Comparison of ENCODE assay signal across 27 cellular contexts in genomic region chr11:132610216-132610615, GRCh38.
DNase-seq lines count a peak whose midpoint lies in the region; ATAC-seq lines count a peak whose summit lies in the region.
"Had no signal": no experiment of that assay in that cellular context is flagged by ENCODE, and none has a peak within 500 bp of the region (broad histone marks: within the 10 kb centered on the region; RNA-seq: fewer than 3 reads in every experiment).

No MANE protein-coding gene starts in this region.

- DNase-seq in AG08395 (ENCODE audit: low spot score) (peak; percentile 18), LHCN-M2 (ENCODE audit: low read depth) (peak; percentile 15), astrocyte of the hippocampus (ENCODE audit: low read depth, low spot score) (peak; percentile 50), glomerular visceral epithelial cell (ENCODE audit: extremely low spot score) (peak; percentile 9), NAMALWA (ENCODE audit: low spot score) (no peak), NCI-H1436 treated with DMSO at 0.1 percent for 48 hours (lab: John Stamatoyannopoulos, UW) (no peak), DMS79 treated with DMSO at 0.1 percent for 48 hours (lab: John Stamatoyannopoulos, UW) (no peak)
- DNase-seq: activated CD4-positive, alpha-beta T cell treated with anti-CD3 and anti-CD28 coated beads for 36 hours; activated CD8-positive, alpha-beta T cell treated with anti-CD3 and anti-CD28 coated beads, Interleukin-2, amount 10 ng/mL, durations not matched to agents 7 days and 5 days; amygdala; Calu3; caudate nucleus; cortex of kidney; effector memory CD8-positive, alpha-beta T cell; foreskin melanocyte; H9; heart right ventricle; KBM-7; MM.1S; natural killer cell; NCI-H774; SIG-M5; stimulated activated CD4-positive, alpha-beta T cell treated with anti-CD3 and anti-CD28 coated beads, Interleukin-15, amount 100 ng/mL, for 24 hours; stimulated activated CD4-positive, alpha-beta T cell treated with anti-CD3 and anti-CD28 coated beads, Interleukin-4, amount 100 ng/mL, for 4 hours; transverse colon had no signal

- no peak for ATAC-seq in GM19035 (IDR thresholded peaks at IDR 0.05; ENCODE audit: unreplicated experiment)
- ATAC-seq: activated CD4-positive, alpha-beta T cell treated with anti-CD3 and anti-CD28 coated beads for 36 hours; activated CD8-positive, alpha-beta T cell treated with anti-CD3 and anti-CD28 coated beads, Interleukin-2, amount 10 ng/mL, durations not matched to agents 7 days and 5 days; activated T-helper 17 cell treated with anti-CD3 and anti-CD28 coated beads, Interleukin-2, amount 50 U/mL, for 72 hours; effector memory CD8-positive, alpha-beta T cell; heart right ventricle; natural killer cell had no signal

Comparison
In these comparisons a context has a peak if more than half of its experiments do, and no peak if none do; other contexts are left out.
1. DNase-seq: peak in AG08395 (single experiment), LHCN-M2 (single experiment), astrocyte of the hippocampus (single experiment) and glomerular visceral epithelial cell (single experiment); none in NAMALWA (single experiment), NCI-H1436 treated with DMSO at 0.1 percent for 48 hours (single experiment) and DMS79 treated with DMSO at 0.1 percent for 48 hours (single experiment).